In genomic region chr14:23307687-23308644, GRCh38 we compare ENCODE assay signal across 6 cellular contexts. TPM values are rescaled to one million over a fixed set of nuclear protein-coding genes. Genes with fewer than 3 reads are reported as not detected.
A peak's percentile ranks its signal among the peaks of the same experiment; 100 is the strongest.
DNase-seq lines count a peak whose midpoint lies in the region; ATAC-seq and TF ChIP-seq lines count a peak whose summit lies in the region.

No MANE protein-coding gene starts in this region.

- TF ChIP-seq POLR2A in transverse colon (IDR thresholded peaks at IDR 0.05) = no peak

- peaks cover 16% of the 10 kb centered on the region for H3K27me3 ChIP-seq in iPS-15b (ENCODE audit: control insufficient read depth, insufficient read depth, low read length)
- H3K27me3 ChIP-seq in transverse colon = no peaks in the 10 kb centered on the region

- no peak overlapping the region for H3K9ac ChIP-seq in iPS-15b (ENCODE audit: low read depth, low read length)

- peaks cover 16% of the 10 kb centered on the region for H3K4me1 Mint-ChIP-seq in activated CD8-positive, alpha-beta memory T cell treated with anti-CD3 and anti-CD28 coated beads, Interleukin-2, amount 10 ng/mL, durations not matched to agents 7 days and 5 days

- H3K4me1 ChIP-seq in iPS-15b (ENCODE audit: control insufficient read depth, insufficient read depth, low read length) (no peaks in the 10 kb centered on the region), transverse colon (peaks cover 18 to 43% (median 37%) of the 10 kb centered on the region in 4 donors)

- no peak overlapping the region for H3K27ac Mint-ChIP-seq in activated CD8-positive, alpha-beta memory T cell treated with anti-CD3 and anti-CD28 coated beads, Interleukin-2, amount 10 ng/mL, durations not matched to agents 7 days and 5 days

- H3K9me3 ChIP-seq in iPS-15b (ENCODE audit: control insufficient read depth, insufficient read depth, low read length) (no peaks in the 10 kb centered on the region), transverse colon (no peaks in the 10 kb centered on the region)

- H3K4me3 ChIP-seq in iPS-15b (ENCODE audit: low read depth, low read length) (peak overlapping the region; percentile 85), transverse colon (peak overlapping the region in 3 of 4 donors; percentile 64 to 72 (median 70))

- TF ChIP-seq EP300 in transverse colon (IDR thresholded peaks at IDR 0.05; ENCODE audit: low read depth) = no peak

- CTCF ChIA-PET in activated CD8-positive, alpha-beta memory T cell treated with anti-CD3 and anti-CD28 coated beads, Interleukin-2, amount 10 ng/mL, durations not matched to agents 7 days and 5 days (lab: Charles Lee) = interaction anchor here (0.6 to 1.8 kb wide), 4 partner anchors 12 to 187 kb away, joined by 3 to 4 read pairs (median 3); partner anchors contain the start of gene PABPN1

- ATAC-seq in activated CD8-positive, alpha-beta memory T cell treated with anti-CD3 and anti-CD28 coated beads, Interleukin-2, amount 10 ng/mL, durations not matched to agents 7 days and 5 days = no peak
- no peak for ATAC-seq in GM21528 (IDR thresholded peaks at IDR 0.05; ENCODE audit: low FRiP score, unreplicated experiment)

- peaks cover 21% of the 10 kb centered on the region for H3K27me3 Mint-ChIP-seq in activated CD8-positive, alpha-beta memory T cell treated with anti-CD3 and anti-CD28 coated beads, Interleukin-2, amount 10 ng/mL, durations not matched to agents 7 days and 5 days

- H3K4me3 Mint-ChIP-seq in activated CD8-positive, alpha-beta memory T cell treated with anti-CD3 and anti-CD28 coated beads, Interleukin-2, amount 10 ng/mL, durations not matched to agents 7 days and 5 days = no peak overlapping the region

- TF ChIP-seq CTCF in transverse colon (IDR thresholded peaks at IDR 0.05) = no peak

- no peaks in the 10 kb centered on the region for H3K9me3 Mint-ChIP-seq in activated CD8-positive, alpha-beta memory T cell treated with anti-CD3 and anti-CD28 coated beads, Interleukin-2, amount 10 ng/mL, durations not matched to agents 7 days and 5 days (ENCODE audit: low read depth)

- WGBS in transverse colon (ENCODE audit: low coverage in 1 of 2), 2 donors = 86% methylated on average over 22 of the region's 22 CpGs; no CpG with 5 or more reads in 1 of the 2 donors

- no peaks in the 10 kb centered on the region for H3K36me3 Mint-ChIP-seq in activated CD8-positive, alpha-beta memory T cell treated with anti-CD3 and anti-CD28 coated beads, Interleukin-2, amount 10 ng/mL, durations not matched to agents 7 days and 5 days

- intact Hi-C loops in transverse colon (cut with DNase I; ENCODE audit: low total_unique reads) = no loop called here

- in situ Hi-C loops in transverse colon (cut with MboI; ENCODE audit: low pct_ligation_motif_present in 1 of 4, low pct_unique_long_range_greater_than_20kb in 1 of 4, low sequenced_read_pairs in 3 of 4) = no loop called here

- H3K27ac ChIP-seq in transverse colon = peak overlapping the region; percentile 92 to 96 (median 94)

- DNase-seq in activated CD8-positive, alpha-beta memory T cell treated with anti-CD3 and anti-CD28 coated beads, Interleukin-2, amount 10 ng/mL, durations not matched to agents 7 days and 5 days = peak; percentile 38
- no peak for DNase-seq in activated CD8-positive, alpha-beta memory T cell treated with anti-CD3 and anti-CD28 coated beads, Interleukin-2, amount 50 U/mL, for 4 hours
- DNase-seq in transverse colon (no peak), Ammon's horn (ENCODE audit: low spot score) (no peak)

- H3K36me3 ChIP-seq in iPS-15b (ENCODE audit: control insufficient read depth, insufficient read depth, low read length) (peaks cover 6% of the 10 kb centered on the region), transverse colon (peaks cover 0 to 7% (median 0%) of the 10 kb centered on the region in 4 donors)

RNA-seq across cellular contexts. Expression of gene BCL2L2, which starts 1.3 kb away (rescaled TPM):
- total RNA-seq in activated CD8-positive, alpha-beta memory T cell treated with anti-CD3 and anti-CD28 coated beads, Interleukin-2, amount 10 ng/mL, durations not matched to agents 7 days and 5 days = 1 to 10 TPM; 3.1 to 3.7 TPM
- total RNA-seq in transverse colon = 10 to 100 TPM; 23.9 to 49.0 (median 43.0) TPM

RNA-seq across cellular contexts. Expression of gene PPP1R3E, which starts 5.3 kb away (rescaled TPM):
- total RNA-seq in activated CD8-positive, alpha-beta memory T cell treated with anti-CD3 and anti-CD28 coated beads, Interleukin-2, amount 10 ng/mL, durations not matched to agents 7 days and 5 days = 10 to 100 TPM; 22.0 to 27.4 TPM
- 10 to 100 TPM in 3 of 4 donors, 1 to 10 TPM in 1; 9.1 to 13.9 (median 11.0) TPM for total RNA-seq in transverse colon

RNA-seq across cellular contexts. Expression of gene PABPN1, which starts 13.3 kb away (rescaled TPM):
- total RNA-seq in activated CD8-positive, alpha-beta memory T cell treated with anti-CD3 and anti-CD28 coated beads, Interleukin-2, amount 10 ng/mL, durations not matched to agents 7 days and 5 days = 100 to 1,000 TPM; 225 to 269 TPM
- total RNA-seq in transverse colon = 100 to 1,000 TPM in 1 of 4 donors, 10 to 100 TPM in 3; 50.0 to 149 (median 63.7) TPM

RNA-seq across cellular contexts. Expression of gene HOMEZ, which starts 22.0 kb away (rescaled TPM):
- 10 to 100 TPM; 11.4 to 12.4 TPM for total RNA-seq in activated CD8-positive, alpha-beta memory T cell treated with anti-CD3 and anti-CD28 coated beads, Interleukin-2, amount 10 ng/mL, durations not matched to agents 7 days and 5 days
- total RNA-seq in transverse colon = 10 to 100 TPM in 2 of 4 donors, 1 to 10 TPM in 2; 1.9 to 12.9 (median 8.6) TPM

RNA-seq across cellular contexts. Expression of gene SLC22A17, which starts 44.7 kb away (rescaled TPM):
- 1 to 10 TPM; 1.7 to 2.8 TPM for total RNA-seq in activated CD8-positive, alpha-beta memory T cell treated with anti-CD3 and anti-CD28 coated beads, Interleukin-2, amount 10 ng/mL, durations not matched to agents 7 days and 5 days
- 10 to 100 TPM in 1 of 4 donors, 1 to 10 TPM in 3; 4.0 to 14.2 (median 8.5) TPM for total RNA-seq in transverse colon

Comparison
In these comparisons a context has a peak if more than half of its experiments do, and no peak if none do; other contexts are left out.
1. RNA of gene BCL2L2, which starts 1.3 kb away (total RNA-seq): 23.9 to 49.0 TPM in transverse colon; 3.1 to 3.7 TPM in activated CD8-positive, alpha-beta memory T cell treated with anti-CD3 and anti-CD28 coated beads, Interleukin-2, amount 10 ng/mL, durations not matched to agents 7 days and 5 days; every median in the first group is over 4 times any median in the second.